19 cellular contexts compared by ENCODE assay signal in the genomic region with DNA sequence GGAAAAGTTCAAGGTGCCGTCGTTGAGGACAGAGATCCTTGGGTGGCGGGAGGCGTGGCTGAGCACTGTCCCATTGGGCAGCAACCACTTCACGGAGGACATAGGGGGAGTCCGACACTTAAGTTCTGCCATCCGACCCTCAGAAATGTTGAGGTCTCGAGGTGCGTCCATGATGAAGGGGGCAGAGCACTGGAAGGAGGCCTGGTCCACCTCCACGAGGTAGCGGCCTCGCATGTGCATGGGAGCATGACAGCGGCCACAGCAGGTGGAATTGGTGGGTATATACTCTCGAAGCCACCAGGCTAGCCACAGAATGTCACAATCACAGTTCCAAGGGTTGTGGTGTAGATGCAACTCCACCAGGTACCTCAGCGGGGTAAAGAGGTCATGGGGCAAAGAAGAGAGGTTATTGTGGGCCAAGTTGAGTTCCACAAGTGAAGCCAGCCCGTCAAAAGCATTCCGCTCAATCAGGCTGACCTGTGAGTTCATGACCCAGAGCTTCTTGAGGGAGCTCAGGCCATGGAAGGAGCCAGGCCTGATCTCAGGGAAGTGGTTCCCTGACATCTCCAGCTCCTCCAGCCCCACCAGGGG. TPM values are rescaled to one million over a fixed set of nuclear protein-coding genes. Genes with fewer than 3 reads are reported as not detected.
DNase-seq lines count a peak whose midpoint lies in the region; ATAC-seq, FAIRE-seq and TF ChIP-seq lines count a peak whose summit lies in the region.
"Had no signal": no experiment of that assay in that cellular context is flagged by ENCODE, and none has a peak within 500 bp of the region (broad histone marks: within the 10 kb centered on the region; RNA-seq: fewer than 3 reads in every experiment).

No MANE protein-coding gene starts in this region.

- no peaks in the 10 kb centered on the region for H3K36me3 ChIP-seq in astrocyte (ENCODE audit: insufficient read depth, low read length)
- no peaks in the 10 kb centered on the region for H3K36me3 ChIP-seq in right lobe of liver
- H3K36me3 ChIP-seq in spleen, result peaks cover 0 to 37% (median 6%) of the 10 kb centered on the region in 6 donors
- H3K36me3 ChIP-seq: cardiac muscle cell, uterus had no signal

- FAIRE-seq in astrocyte (lab: Jason Lieb, UNC), result no peak

- H3K4me1 ChIP-seq in astrocyte (ENCODE audit: insufficient read depth, low read length), result peaks cover 32% of the 10 kb centered on the region
- H3K4me1 ChIP-seq in right lobe of liver, result peaks cover 0 to 30% (median 2%) of the 10 kb centered on the region in 4 donors
- peaks cover 0 to 95% (median 49%) of the 10 kb centered on the region in 6 donors for H3K4me1 ChIP-seq in spleen

- no peak for ATAC-seq in activated T-cell treated with anti-CD3 and anti-CD28 coated beads, Interleukin-2, amount 50 U/mL, for 4 hours
- peak in 3 of 4 donors; percentile 27 to 65 (median 62) for ATAC-seq in right lobe of liver
- no peak for ATAC-seq in GM18870 (IDR thresholded peaks at IDR 0.05; ENCODE audit: unreplicated experiment)
- no peak for ATAC-seq in HG03520 (IDR thresholded peaks at IDR 0.05; ENCODE audit: unreplicated experiment)
- ATAC-seq: left colon had no signal

- H3K27ac ChIP-seq in astrocyte (ENCODE audit: low read depth, low read length) (no peak overlapping the region), right lobe of liver (no peak overlapping the region), spleen (no peak overlapping the region)
- H3K27ac ChIP-seq: cardiac muscle cell, GM23248, uterus had no signal

- H3K4me3 Mint-ChIP-seq in activated T-cell treated with anti-CD3 and anti-CD28 coated beads, Interleukin-2, amount 50 U/mL, for 4 hours, result peak overlapping the region; percentile 11
- peak overlapping the region; percentile 50 for H3K4me3 Mint-ChIP-seq in astrocyte (ENCODE audit: unreplicated experiment)

- no peak overlapping the region for H3K4me3 ChIP-seq in astrocyte (ENCODE audit: insufficient read depth, low read depth, low read length)
- H3K4me3 ChIP-seq in right lobe of liver, result no peak overlapping the region
- peak overlapping the region in 4 of 8 donors; percentile 63 to 88 (median 67) for H3K4me3 ChIP-seq in spleen
- H3K4me3 ChIP-seq: GM23248, uterus had no signal

- TF ChIP-seq POLR2A in right lobe of liver (IDR thresholded peaks at IDR 0.05) (no peak), spleen (IDR thresholded peaks at IDR 0.05) (no peak)

- H4K20me1 ChIP-seq in astrocyte (ENCODE audit: insufficient read depth, low read length), result peaks cover 82% of the 10 kb centered on the region

- peaks cover 20% of the 10 kb centered on the region for H3K36me3 Mint-ChIP-seq in activated T-cell treated with anti-CD3 and anti-CD28 coated beads, Interleukin-2, amount 50 U/mL, for 4 hours (ENCODE audit: insufficient read depth)
- H3K36me3 Mint-ChIP-seq in astrocyte (ENCODE audit: low read depth, unreplicated experiment), result peaks cover 6% of the 10 kb centered on the region

- intact Hi-C loops in right lobe of liver (cut with DNase I) (no loop called here), spleen (cut with DNase I; ENCODE audit: low total_unique reads) (no loop called here)

- no peak overlapping the region for H3K4me2 ChIP-seq in astrocyte (ENCODE audit: low read length)

- H3K9me3 ChIP-seq in astrocyte (ENCODE audit: insufficient read depth, low read depth, low read length), result no peaks in the 10 kb centered on the region
- no peaks in the 10 kb centered on the region for H3K9me3 ChIP-seq in right lobe of liver
- no peaks in the 10 kb centered on the region for H3K9me3 ChIP-seq in spleen
- H3K9me3 ChIP-seq: uterus had no signal

- DNase-seq in activated T-cell treated with anti-CD3 and anti-CD28 coated beads, Interleukin-2, amount 50 U/mL, for 4 hours, result no peak
- no peak for DNase-seq in activated T-cell treated with anti-CD3 and anti-CD28 coated beads for 4 hours
- no peak for DNase-seq in astrocyte (ENCODE audit: low read depth)
- DNase-seq in right lobe of liver, result peak in 1 of 3 donors; percentile 54
- DNase-seq in spleen, result peak; percentile 76
- DNase-seq in iPS-NIHi7 (ENCODE audit: extremely low spot score), result no peak
- DNase-seq: activated CD8-positive, alpha-beta memory T cell treated with anti-CD3 and anti-CD28 coated beads, Interleukin-2, amount 50 U/mL, for 4 hours; activated naive CD4-positive, alpha-beta T cell treated with anti-CD3 and anti-CD28 coated beads, Interleukin-2, amount 10 ng/mL, durations not matched to agents 7 days and 5 days; effector memory CD4-positive, alpha-beta T cell; GM23248; left colon; NCI-H1694 treated with DMSO at 0.1 percent for 48 hours; NCI-H226; NK-92 treated with Interleukin-12 subunit alpha and Interleukin-12 subunit beta, amount 100 ng/mL, for 24 hours; uterus had no signal

- peaks cover 16% of the 10 kb centered on the region for H3K4me1 Mint-ChIP-seq in activated T-cell treated with anti-CD3 and anti-CD28 coated beads, Interleukin-2, amount 50 U/mL, for 4 hours (ENCODE audit: low read depth)
- peaks cover 50% of the 10 kb centered on the region for H3K4me1 Mint-ChIP-seq in astrocyte (ENCODE audit: low read depth, unreplicated experiment)

- no peak overlapping the region for H3K27ac Mint-ChIP-seq in astrocyte (ENCODE audit: unreplicated experiment)
- H3K27ac Mint-ChIP-seq: activated naive CD4-positive, alpha-beta T cell treated with anti-CD3 and anti-CD28 coated beads, Interleukin-2, amount 10 ng/mL, durations not matched to agents 7 days and 5 days had no signal

- peaks cover 25% of the 10 kb centered on the region for H3K79me2 ChIP-seq in astrocyte (ENCODE audit: insufficient read depth, low read length)

- no peaks in the 10 kb centered on the region for H3K9me3 Mint-ChIP-seq in activated T-cell treated with anti-CD3 and anti-CD28 coated beads, Interleukin-2, amount 50 U/mL, for 4 hours
- no peaks in the 10 kb centered on the region for H3K9me3 Mint-ChIP-seq in astrocyte (ENCODE audit: unreplicated experiment)
- H3K9me3 Mint-ChIP-seq: activated naive CD4-positive, alpha-beta T cell treated with anti-CD3 and anti-CD28 coated beads, Interleukin-2, amount 10 ng/mL, durations not matched to agents 7 days and 5 days had no signal

- no peak for TF ChIP-seq CTCF in astrocyte (IDR thresholded peaks at IDR 0.05; ENCODE audit: insufficient read depth, low read depth, low read length)
- TF ChIP-seq CTCF in right lobe of liver (IDR thresholded peaks at IDR 0.05), result no peak
- no peak for TF ChIP-seq CTCF in spleen (IDR thresholded peaks at IDR 0.05 in 8 of 11, conservative IDR thresholded peaks at IDR 0.05 in 3 of 11)

- H3K27me3 ChIP-seq in astrocyte (ENCODE audit: insufficient read depth, low read length) (no peaks in the 10 kb centered on the region), right lobe of liver (no peaks in the 10 kb centered on the region), spleen (replicated peaks in 1 of 7) (peaks cover 0 to 27% (median 0%) of the 10 kb centered on the region in 7 donors)
- H3K27me3 ChIP-seq: uterus had no signal

- WGBS in right lobe of liver (ENCODE audit: insufficient coverage, low coverage, low lambda C conversion rate, missing lambda C conversion rate), result 84% methylated on average over 12 of the region's 17 CpGs
- WGBS in spleen, 5 donors, result 86 to 94% (median 89%) methylated on average over 16 to 17 of the region's 17 CpGs

- no peak overlapping the region for H3K9ac ChIP-seq in astrocyte (ENCODE audit: low read length)
- H3K9ac ChIP-seq: GM23248 had no signal

- peaks cover 9% of the 10 kb centered on the region for H3K27me3 Mint-ChIP-seq in activated T-cell treated with anti-CD3 and anti-CD28 coated beads, Interleukin-2, amount 50 U/mL, for 4 hours (ENCODE audit: low read depth)
- H3K27me3 Mint-ChIP-seq in astrocyte (ENCODE audit: low read depth, unreplicated experiment), result no peaks in the 10 kb centered on the region

- no peak overlapping the region for H2AFZ ChIP-seq in astrocyte (ENCODE audit: low read depth, low read length)
- H2AFZ ChIP-seq: GM23248 had no signal

RNA-seq across cellular contexts. Expression of a gene that starts 1.7 kb away (rescaled TPM):
- total RNA-seq in activated T-cell treated with anti-CD3 and anti-CD28 coated beads, Interleukin-2, amount 50 U/mL, for 4 hours, result 1 to 10 TPM; 1.2 to 4.2 (median 2.8) TPM
- total RNA-seq in astrocyte (4.4 and 4.5 TPM in 2 replicates), right lobe of liver (1 to 10 TPM in 5 of 6 experiments, under 1 TPM in 1; 0.74 to 4.0 (median 2.5) TPM), spleen (10 to 100 TPM; 13.7 to 43.4 (median 18.3) TPM)
- polyA plus RNA-seq in spleen, result 1 to 10 TPM in 2 of 3 donors, under 1 TPM in 1; 0.78 to 3.7 (median 1.4) TPM
- total RNA-seq: T-helper 2 cell treated with Interferon-gamma antibody and Interleukin-4, amounts not matched to agents 100 ng/mL and 5 ng/mL, for 36 hours had no signal

Comparison
In these comparisons a context has a peak if more than half of its experiments do, and no peak if none do; other contexts are left out.
1. ATAC-seq: peak in right lobe of liver (3 of 4); none in activated T-cell treated with anti-CD3 and anti-CD28 coated beads, Interleukin-2, amount 50 U/mL, for 4 hours (0 of 2), GM18870 (single experiment) and HG03520 (single experiment).